4 cellular contexts compared by ENCODE assay signal in the genomic region with DNA sequence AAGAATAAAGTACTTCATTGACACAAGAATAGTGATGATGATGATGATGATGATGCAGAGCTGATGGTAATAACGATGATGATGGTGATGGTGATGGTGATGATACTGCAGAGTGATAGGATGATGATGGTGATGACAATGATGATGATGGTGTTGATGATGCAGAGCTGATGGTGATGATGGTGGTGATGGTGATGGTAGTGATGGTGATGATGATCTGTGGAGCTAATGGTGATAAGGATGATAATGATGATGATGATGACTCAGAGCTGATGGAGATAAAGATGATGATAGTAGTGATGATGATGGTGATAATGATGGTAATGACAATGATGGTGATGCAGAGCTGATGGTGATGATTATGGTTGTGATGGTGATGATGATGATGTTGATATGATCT.
TF ChIP-seq lines count a peak whose summit lies in the region.

No MANE protein-coding gene starts in this region.

TF ChIP-seq in GM12891, 5 proteins besides CTCF, POLR2A, EP300 and RAD21:
- TF ChIP-seq TAF1 (IDR thresholded peaks at IDR 0.05; ENCODE audit: low read depth, low read length) (no peak), SPI1 (IDR thresholded peaks at IDR 0.05; ENCODE audit: low read depth, low read length) (no peak), PAX5 (IDR thresholded peaks at IDR 0.05; ENCODE audit: insufficient read depth, low read length, severe bottlenecking) (no peak), POLR2AphosphoS5 (IDR thresholded peaks at IDR 0.05; ENCODE audit: low read depth, low read length) (no peak), POU2F2 (IDR thresholded peaks at IDR 0.05; ENCODE audit: low read depth, low read length) (no peak)

TF ChIP-seq in HEK293, 187 proteins besides CTCF, POLR2A, EP300 and RAD21:
- TF ChIP-seq ZNF544 (tag by site-specific recombination; IDR thresholded peaks at IDR 0.05) (no peak), ZNF248 (tag by site-specific recombination; IDR thresholded peaks at IDR 0.05) (peak; percentile 7; the same call in 1 of the 2 replicates), ZNF239 (tag by site-specific recombination; IDR thresholded peaks at IDR 0.05) (no peak), ZFP37 (tag by site-specific recombination; IDR thresholded peaks at IDR 0.05) (no peak), ZNF621 (tag by site-specific recombination; IDR thresholded peaks at IDR 0.05) (no peak), ZNF223 (tag by site-specific recombination; IDR thresholded peaks at IDR 0.05) (no peak)
- TF ChIP-seq, protein P1, sequence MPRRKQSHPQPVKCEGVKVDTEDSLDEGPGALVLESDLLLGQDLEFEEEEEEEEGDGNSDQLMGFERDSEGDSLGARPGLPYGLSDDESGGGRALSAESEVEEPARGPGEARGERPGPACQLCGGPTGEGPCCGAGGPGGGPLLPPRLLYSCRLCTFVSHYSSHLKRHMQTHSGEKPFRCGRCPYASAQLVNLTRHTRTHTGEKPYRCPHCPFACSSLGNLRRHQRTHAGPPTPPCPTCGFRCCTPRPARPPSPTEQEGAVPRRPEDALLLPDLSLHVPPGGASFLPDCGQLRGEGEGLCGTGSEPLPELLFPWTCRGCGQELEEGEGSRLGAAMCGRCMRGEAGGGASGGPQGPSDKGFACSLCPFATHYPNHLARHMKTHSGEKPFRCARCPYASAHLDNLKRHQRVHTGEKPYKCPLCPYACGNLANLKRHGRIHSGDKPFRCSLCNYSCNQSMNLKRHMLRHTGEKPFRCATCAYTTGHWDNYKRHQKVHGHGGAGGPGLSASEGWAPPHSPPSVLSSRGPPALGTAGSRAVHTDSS (tag by site-specific recombination; IDR thresholded peaks at IDR 0.05) = peak; percentile 73
- TF ChIP-seq, protein P2, sequence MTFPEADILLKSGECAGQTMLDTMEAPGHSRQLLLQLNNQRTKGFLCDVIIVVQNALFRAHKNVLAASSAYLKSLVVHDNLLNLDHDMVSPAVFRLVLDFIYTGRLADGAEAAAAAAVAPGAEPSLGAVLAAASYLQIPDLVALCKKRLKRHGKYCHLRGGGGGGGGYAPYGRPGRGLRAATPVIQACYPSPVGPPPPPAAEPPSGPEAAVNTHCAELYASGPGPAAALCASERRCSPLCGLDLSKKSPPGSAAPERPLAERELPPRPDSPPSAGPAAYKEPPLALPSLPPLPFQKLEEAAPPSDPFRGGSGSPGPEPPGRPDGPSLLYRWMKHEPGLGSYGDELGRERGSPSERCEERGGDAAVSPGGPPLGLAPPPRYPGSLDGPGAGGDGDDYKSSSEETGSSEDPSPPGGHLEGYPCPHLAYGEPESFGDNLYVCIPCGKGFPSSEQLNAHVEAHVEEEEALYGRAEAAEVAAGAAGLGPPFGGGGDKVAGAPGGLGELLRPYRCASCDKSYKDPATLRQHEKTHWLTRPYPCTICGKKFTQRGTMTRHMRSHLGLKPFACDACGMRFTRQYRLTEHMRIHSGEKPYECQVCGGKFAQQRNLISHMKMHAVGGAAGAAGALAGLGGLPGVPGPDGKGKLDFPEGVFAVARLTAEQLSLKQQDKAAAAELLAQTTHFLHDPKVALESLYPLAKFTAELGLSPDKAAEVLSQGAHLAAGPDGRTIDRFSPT (tag by site-specific recombination; IDR thresholded peaks at IDR 0.05) = no peak
- TF ChIP-seq, protein P3, sequence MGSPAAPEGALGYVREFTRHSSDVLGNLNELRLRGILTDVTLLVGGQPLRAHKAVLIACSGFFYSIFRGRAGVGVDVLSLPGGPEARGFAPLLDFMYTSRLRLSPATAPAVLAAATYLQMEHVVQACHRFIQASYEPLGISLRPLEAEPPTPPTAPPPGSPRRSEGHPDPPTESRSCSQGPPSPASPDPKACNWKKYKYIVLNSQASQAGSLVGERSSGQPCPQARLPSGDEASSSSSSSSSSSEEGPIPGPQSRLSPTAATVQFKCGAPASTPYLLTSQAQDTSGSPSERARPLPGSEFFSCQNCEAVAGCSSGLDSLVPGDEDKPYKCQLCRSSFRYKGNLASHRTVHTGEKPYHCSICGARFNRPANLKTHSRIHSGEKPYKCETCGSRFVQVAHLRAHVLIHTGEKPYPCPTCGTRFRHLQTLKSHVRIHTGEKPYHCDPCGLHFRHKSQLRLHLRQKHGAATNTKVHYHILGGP (tag by site-specific recombination; IDR thresholded peaks at IDR 0.05) = no peak

TF ChIP-seq in IMR-90, 13 proteins besides CTCF, POLR2A, EP300 and RAD21:
- TF ChIP-seq MAZ (IDR thresholded peaks at IDR 0.05; ENCODE audit: borderline replicate concordance, low read depth, low read length) (no peak), MAFK (IDR thresholded peaks at IDR 0.05; ENCODE audit: low read depth, low read length) (no peak), FOS (IDR thresholded peaks at IDR 0.05; ENCODE audit: low read depth, low read length) (no peak), NFE2L2 (IDR thresholded peaks at IDR 0.05; ENCODE audit: low read depth, low read length) (no peak), BHLHE40 (IDR thresholded peaks at IDR 0.05; ENCODE audit: low read depth, low read length) (no peak), SMC3 (IDR thresholded peaks at IDR 0.05; ENCODE audit: low read depth, low read length) (no peak), RCOR1 (IDR thresholded peaks at IDR 0.05; ENCODE audit: insufficient replicate concordance, low read length) (no peak), MXI1 (IDR thresholded peaks at IDR 0.05; ENCODE audit: borderline replicate concordance, low read depth, low read length) (no peak), CHD1 (IDR thresholded peaks at IDR 0.05; ENCODE audit: low read depth, low read length) (no peak), RFX5 (IDR thresholded peaks at IDR 0.05; ENCODE audit: low read depth, low read length) (no peak)
- TF ChIP-seq, protein P4, sequence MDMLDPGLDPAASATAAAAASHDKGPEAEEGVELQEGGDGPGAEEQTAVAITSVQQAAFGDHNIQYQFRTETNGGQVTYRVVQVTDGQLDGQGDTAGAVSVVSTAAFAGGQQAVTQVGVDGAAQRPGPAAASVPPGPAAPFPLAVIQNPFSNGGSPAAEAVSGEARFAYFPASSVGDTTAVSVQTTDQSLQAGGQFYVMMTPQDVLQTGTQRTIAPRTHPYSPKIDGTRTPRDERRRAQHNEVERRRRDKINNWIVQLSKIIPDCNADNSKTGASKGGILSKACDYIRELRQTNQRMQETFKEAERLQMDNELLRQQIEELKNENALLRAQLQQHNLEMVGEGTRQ (IDR thresholded peaks at IDR 0.05; ENCODE audit: low read depth, low read length) = no peak
- TF ChIP-seq, protein P5, sequence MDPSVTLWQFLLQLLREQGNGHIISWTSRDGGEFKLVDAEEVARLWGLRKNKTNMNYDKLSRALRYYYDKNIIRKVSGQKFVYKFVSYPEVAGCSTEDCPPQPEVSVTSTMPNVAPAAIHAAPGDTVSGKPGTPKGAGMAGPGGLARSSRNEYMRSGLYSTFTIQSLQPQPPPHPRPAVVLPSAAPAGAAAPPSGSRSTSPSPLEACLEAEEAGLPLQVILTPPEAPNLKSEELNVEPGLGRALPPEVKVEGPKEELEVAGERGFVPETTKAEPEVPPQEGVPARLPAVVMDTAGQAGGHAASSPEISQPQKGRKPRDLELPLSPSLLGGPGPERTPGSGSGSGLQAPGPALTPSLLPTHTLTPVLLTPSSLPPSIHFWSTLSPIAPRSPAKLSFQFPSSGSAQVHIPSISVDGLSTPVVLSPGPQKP (IDR thresholded peaks at IDR 0.05; ENCODE audit: borderline replicate concordance, low read depth, low read length) = no peak

TF ChIP-seq in H1, 55 proteins besides CTCF, POLR2A, EP300 and RAD21:
- TF ChIP-seq, protein P4 (IDR thresholded peaks at IDR 0.05; ENCODE audit: low read length) = no peak
- TF ChIP-seq MAFK (IDR thresholded peaks at IDR 0.05; ENCODE audit: low read depth, low read length) = no peak
- no peak for TF ChIP-seq POU5F1 (IDR thresholded peaks at IDR 0.05; ENCODE audit: low read depth, low read length)
- TF ChIP-seq SIX5 (IDR thresholded peaks at IDR 0.05; ENCODE audit: low read depth, low read length) = no peak
- no peak for TF ChIP-seq FOSL1 (IDR thresholded peaks at IDR 0.05; ENCODE audit: insufficient read depth, low read depth, low read length)
- no peak for TF ChIP-seq TBP (IDR thresholded peaks at IDR 0.05; ENCODE audit: low read depth, low read length)
- TF ChIP-seq SP1 (IDR thresholded peaks at IDR 0.05; ENCODE audit: low read depth, low read length) = no peak
- TF ChIP-seq TEAD4 (IDR thresholded peaks at IDR 0.05; ENCODE audit: low read depth, low read length) = no peak
- no peak for TF ChIP-seq KDM5A (IDR thresholded peaks at IDR 0.05; ENCODE audit: low read length)
- no peak for TF ChIP-seq BACH1 (IDR thresholded peaks at IDR 0.05; ENCODE audit: low read length)
- TF ChIP-seq KDM4A (IDR thresholded peaks at IDR 0.05; ENCODE audit: low read depth, low read length, severe bottlenecking) = no peak
- no peak for TF ChIP-seq NANOG (IDR thresholded peaks at IDR 0.05; ENCODE audit: insufficient read depth, low read depth, low read length, poor library complexity, severe bottlenecking)
- no peak for TF ChIP-seq SP2 (IDR thresholded peaks at IDR 0.05; ENCODE audit: low read length)
- TF ChIP-seq SIRT6 (IDR thresholded peaks at IDR 0.05; ENCODE audit: low read length) = no peak
